ENCODE assay signal across 15 cellular contexts in genomic region chr12:121719926-121720414, GRCh38. TPM values are rescaled to one million over a fixed set of nuclear protein-coding genes. Genes with fewer than 3 reads are reported as not detected.
A peak's percentile ranks its signal among the peaks of the same experiment; 100 is the strongest.
DNase-seq lines count a peak whose midpoint lies in the region; ATAC-seq, FAIRE-seq and TF ChIP-seq lines count a peak whose summit lies in the region.
"Had no signal": no experiment of that assay in that cellular context is flagged by ENCODE, and none has a peak within 500 bp of the region (broad histone marks: within the 10 kb centered on the region; RNA-seq: fewer than 3 reads in every experiment).

No MANE protein-coding gene starts in this region.

- no peaks in the 10 kb centered on the region for H3K9me3 ChIP-seq in mesenchymal stem cell (ENCODE audit: control insufficient read depth, low read length)
- H3K9me3 ChIP-seq: left ventricle myocardium inferior had no signal

- 19% methylated on average over 14 of the region's 14 CpGs for WGBS in mesenchymal stem cell

- peak overlapping the region; percentile 97 for H3K27ac Mint-ChIP-seq in HFFc6
- no peak overlapping the region for H3K27ac Mint-ChIP-seq in immature natural killer cell
- H3K27ac Mint-ChIP-seq in stimulated activated effector memory CD8-positive, alpha-beta T cell treated with anti-CD3 and anti-CD28 coated beads, Interleukin-12 subunit alpha, Interleukin-12 subunit beta, amount 100 ng/mL, for 72 hours = no peak overlapping the region
- H3K27ac Mint-ChIP-seq: CD4-positive, alpha-beta T cell; stimulated activated naive B cell treated with anti-CD40 and anti-IgM and Interleukin-4, amounts not matched to agents 10 μg/mL and 1 μg/mL and 100 μg/mL, for 72 hours had no signal

- no peak overlapping the region for H3K4me3 ChIP-seq in bronchial epithelial cell (ENCODE audit: low read depth, low read length)
- H3K4me3 ChIP-seq in mesenchymal stem cell (ENCODE audit: insufficient read depth in 1 of 2, low read depth in 1 of 2, low read length in 2 of 2) = no peak overlapping the region
- H3K4me3 ChIP-seq: GM12878, left ventricle myocardium inferior had no signal

- no peak overlapping the region for H3K4me2 ChIP-seq in mesenchymal stem cell (ENCODE audit: low read length, poor library complexity, severe bottlenecking)

- peak; percentile 94 for DNase-seq in ACHN
- peak; percentile 91 for DNase-seq in HFFc6
- peak; percentile 87 for DNase-seq in bronchial epithelial cell (ENCODE audit: low read depth)
- peak; percentile 96 for DNase-seq in mesenchymal stem cell
- DNase-seq in immature natural killer cell = no peak
- DNase-seq in stimulated activated effector memory CD8-positive, alpha-beta T cell treated with anti-CD3 and anti-CD28 coated beads, Interleukin-12 subunit alpha, Interleukin-12 subunit beta, amount 100 ng/mL, for 72 hours (ENCODE audit: low spot score in 2 of 2) = no peak
- DNase-seq in NAMALWA (ENCODE audit: low spot score) = no peak
- DNase-seq: CD4-positive, alpha-beta T cell; effector memory CD4-positive, alpha-beta T cell; left ventricle myocardium inferior; small intestine; stimulated activated naive B cell treated with anti-CD40 and anti-IgM and Interleukin-4, amounts not matched to agents 10 μg/mL and 1 μg/mL and 100 μg/mL, for 72 hours had no signal

- H3K4me1 ChIP-seq in mesenchymal stem cell (ENCODE audit: control insufficient read depth, insufficient read depth, low read depth, low read length) = peaks cover 21% of the 10 kb centered on the region
- H3K4me1 ChIP-seq: left ventricle myocardium inferior had no signal

- no peak for ATAC-seq in HG03520 (IDR thresholded peaks at IDR 0.05; ENCODE audit: unreplicated experiment)
- ATAC-seq in stimulated activated effector memory CD8-positive, alpha-beta T cell treated with anti-CD3 and anti-CD28 coated beads, Interleukin-12 subunit alpha, Interleukin-12 subunit beta, amount 100 ng/mL, for 72 hours = no peak
- ATAC-seq: GM12878; stimulated activated naive B cell treated with anti-CD40 and anti-IgM and Interleukin-4, amounts not matched to agents 10 μg/mL and 1 μg/mL and 100 μg/mL, for 72 hours had no signal

- TF ChIP-seq CTCF in HFFc6 (IDR thresholded peaks at IDR 0.05) (no peak), bronchial epithelial cell (IDR thresholded peaks at IDR 0.05; ENCODE audit: insufficient read depth, low read length, severe bottlenecking) (no peak)

- H3K27me3 ChIP-seq in bronchial epithelial cell (ENCODE audit: control insufficient read depth, insufficient read depth, low read length) (no peaks in the 10 kb centered on the region), mesenchymal stem cell (ENCODE audit: control insufficient read depth in 1 of 2, insufficient read depth in 1 of 2, low read length in 2 of 2) (no peaks in the 10 kb centered on the region)

- no peak overlapping the region for H2AFZ ChIP-seq in mesenchymal stem cell (ENCODE audit: low read depth, low read length)

- in situ Hi-C loops in ACHN (cut with HindIII; ENCODE audit: low pct_ligation_motif_present, low pct_unique_long_range_greater_than_20kb, low sequenced_read_pairs) = no loop called here

- no peak overlapping the region for H2AK5ac ChIP-seq in mesenchymal stem cell (ENCODE audit: low read length, severe bottlenecking)

- no peak overlapping the region for H2BK5ac ChIP-seq in mesenchymal stem cell (ENCODE audit: low read depth, low read length, poor library complexity, severe bottlenecking)

- H3K36me3 ChIP-seq in bronchial epithelial cell (ENCODE audit: control insufficient read depth, insufficient read depth, low read length) = no peaks in the 10 kb centered on the region
- peaks cover 9 to 14% of the 10 kb centered on the region in 2 experiments for H3K36me3 ChIP-seq in mesenchymal stem cell (ENCODE audit: control insufficient read depth in 1 of 2, insufficient read depth in 2 of 2, low read depth in 1 of 2, low read length in 2 of 2)

- H3K27me3 Mint-ChIP-seq in HFFc6 (ENCODE audit: insufficient read depth) (peaks cover 2% of the 10 kb centered on the region; the same call in 1 of the 2 replicates), immature natural killer cell (ENCODE audit: low read depth in 3 of 3) (peaks cover 0 to 5% (median 0%) of the 10 kb centered on the region in 3 donors)
- H3K27me3 Mint-ChIP-seq: CD4-positive, alpha-beta T cell; stimulated activated naive B cell treated with anti-CD40 and anti-IgM and Interleukin-4, amounts not matched to agents 10 μg/mL and 1 μg/mL and 100 μg/mL, for 72 hours had no signal

- H3K4ac ChIP-seq in mesenchymal stem cell (ENCODE audit: low read depth in 1 of 2, low read length in 2 of 2) = no peak overlapping the region

- peak overlapping the region in 1 of 2 experiments; percentile 40 for H3K18ac ChIP-seq in mesenchymal stem cell (ENCODE audit: low read depth in 1 of 2, low read length in 2 of 2)

- no peak overlapping the region for H2BK15ac ChIP-seq in mesenchymal stem cell (ENCODE audit: low read depth, poor library complexity, severe bottlenecking)

- H4K91ac ChIP-seq in mesenchymal stem cell (ENCODE audit: low read length) = no peak overlapping the region

- H3K27ac ChIP-seq in mesenchymal stem cell (ENCODE audit: low read length, poor library complexity, severe bottlenecking) = peak overlapping the region; percentile 7
- H3K27ac ChIP-seq: left ventricle myocardium inferior had no signal

- peak overlapping the region in 1 of 2 experiments; percentile 5 for H2BK12ac ChIP-seq in mesenchymal stem cell (ENCODE audit: low read length in 2 of 2)

- FAIRE-seq in bronchial epithelial cell (lab: Jason Lieb, UNC) = no peak
- FAIRE-seq: GM12878, small intestine, TTC549 had no signal

- no peak overlapping the region for H3K23ac ChIP-seq in mesenchymal stem cell (ENCODE audit: low read length in 2 of 2)

- peak overlapping the region; percentile 64 for H4K8ac ChIP-seq in mesenchymal stem cell (ENCODE audit: low read length)

- H2BK120ac ChIP-seq in mesenchymal stem cell (ENCODE audit: low read depth, low read length) = no peak overlapping the region

- peak overlapping the region; percentile 63 for H3K9ac ChIP-seq in mesenchymal stem cell (ENCODE audit: low read length)

- H3K36me3 Mint-ChIP-seq in HFFc6 (ENCODE audit: low read depth) (peaks cover 9% of the 10 kb centered on the region), immature natural killer cell (peaks cover 0 to 6% (median 1%) of the 10 kb centered on the region in 3 donors)
- H3K36me3 Mint-ChIP-seq in stimulated activated effector memory CD8-positive, alpha-beta T cell treated with anti-CD3 and anti-CD28 coated beads, Interleukin-12 subunit alpha, Interleukin-12 subunit beta, amount 100 ng/mL, for 72 hours = peaks cover 27% of the 10 kb centered on the region

- H3K4me3 Mint-ChIP-seq in HFFc6 = peak overlapping the region; percentile 60
- no peak overlapping the region for H3K4me3 Mint-ChIP-seq in immature natural killer cell
- no peak overlapping the region for H3K4me3 Mint-ChIP-seq in stimulated activated effector memory CD8-positive, alpha-beta T cell treated with anti-CD3 and anti-CD28 coated beads, Interleukin-12 subunit alpha, Interleukin-12 subunit beta, amount 100 ng/mL, for 72 hours
- H3K4me3 Mint-ChIP-seq: CD4-positive, alpha-beta T cell; stimulated activated naive B cell treated with anti-CD40 and anti-IgM and Interleukin-4, amounts not matched to agents 10 μg/mL and 1 μg/mL and 100 μg/mL, for 72 hours had no signal

- H3K4me1 Mint-ChIP-seq in HFFc6 (ENCODE audit: low read depth) = peaks cover 50% of the 10 kb centered on the region
- no peaks in the 10 kb centered on the region for H3K4me1 Mint-ChIP-seq in immature natural killer cell
- peaks cover 16% of the 10 kb centered on the region for H3K4me1 Mint-ChIP-seq in stimulated activated effector memory CD8-positive, alpha-beta T cell treated with anti-CD3 and anti-CD28 coated beads, Interleukin-12 subunit alpha, Interleukin-12 subunit beta, amount 100 ng/mL, for 72 hours

- H3K14ac ChIP-seq in mesenchymal stem cell (ENCODE audit: low read length in 2 of 2) = no peak overlapping the region

- H3K79me1 ChIP-seq in mesenchymal stem cell (replicated peaks; ENCODE audit: low read length, poor library complexity, severe bottlenecking) = peaks cover 32% of the 10 kb centered on the region

- H3K9me3 Mint-ChIP-seq in HFFc6 (no peaks in the 10 kb centered on the region), immature natural killer cell (no peaks in the 10 kb centered on the region)
- no peaks in the 10 kb centered on the region for H3K9me3 Mint-ChIP-seq in stimulated activated effector memory CD8-positive, alpha-beta T cell treated with anti-CD3 and anti-CD28 coated beads, Interleukin-12 subunit alpha, Interleukin-12 subunit beta, amount 100 ng/mL, for 72 hours
- H3K9me3 Mint-ChIP-seq: CD4-positive, alpha-beta T cell; stimulated activated naive B cell treated with anti-CD40 and anti-IgM and Interleukin-4, amounts not matched to agents 10 μg/mL and 1 μg/mL and 100 μg/mL, for 72 hours had no signal

RNA-seq across cellular contexts. Expression of gene TMEM120B, which starts 7.4 kb away (rescaled TPM):
- 10 to 100 TPM in 5 of 6 experiments, 1 to 10 TPM in 1; 9.7 to 13.8 (median 12.6) TPM for total RNA-seq in HFFc6 (2021; fragmentation: NEBNext Ultra II Directional; extraction: Animal tissue kit (Norgen Biotek cat#: 25700))
- total RNA-seq in bronchial epithelial cell = 4.7 and 9.7 TPM in 2 replicates
- 13.2 TPM for polyA plus RNA-seq in mesenchymal stem cell (2013, experiment 1 of 2)
- polyA plus RNA-seq in mesenchymal stem cell (2013, experiment 2 of 2) = 13.3 TPM
- polyA plus RNA-seq in immature natural killer cell = 1 to 10 TPM; 1.8 to 4.0 (median 3.1) TPM

RNA-seq across cellular contexts. Expression of gene MORN3, which starts 50.5 kb away (rescaled TPM):
- total RNA-seq in HFFc6 (2021; fragmentation: NEBNext Ultra II Directional; extraction: Animal tissue kit (Norgen Biotek cat#: 25700)) = under 1 TPM in 5 of 6 experiments, not detected in 1; 0.14 to 0.40 (median 0.23) TPM
- 0.79 and 1.7 TPM in 2 replicates for total RNA-seq in bronchial epithelial cell
- polyA plus RNA-seq in mesenchymal stem cell (2013, experiment 1 of 2) = 0.35 TPM
- polyA plus RNA-seq in mesenchymal stem cell (2013, experiment 2 of 2) = 0.44 TPM
- polyA plus RNA-seq in immature natural killer cell = 1 to 10 TPM; 1.4 to 3.4 (median 2.0) TPM
- total RNA-seq: left ventricle myocardium inferior had no signal

Comparison
In these comparisons a context has a peak if more than half of its experiments do, and no peak if none do; other contexts are left out.
1. DNase-seq: peak in ACHN (single experiment), HFFc6 (single experiment), bronchial epithelial cell (single experiment) and mesenchymal stem cell (single experiment); none in immature natural killer cell (0 of 3), stimulated activated effector memory CD8-positive, alpha-beta T cell treated with anti-CD3 and anti-CD28 coated beads, Interleukin-12 subunit alpha, Interleukin-12 subunit beta, amount 100 ng/mL, for 72 hours (0 of 2) and NAMALWA (single experiment).